Comparison of ENCODE assay signal across 34 cellular contexts in the genomic region with DNA sequence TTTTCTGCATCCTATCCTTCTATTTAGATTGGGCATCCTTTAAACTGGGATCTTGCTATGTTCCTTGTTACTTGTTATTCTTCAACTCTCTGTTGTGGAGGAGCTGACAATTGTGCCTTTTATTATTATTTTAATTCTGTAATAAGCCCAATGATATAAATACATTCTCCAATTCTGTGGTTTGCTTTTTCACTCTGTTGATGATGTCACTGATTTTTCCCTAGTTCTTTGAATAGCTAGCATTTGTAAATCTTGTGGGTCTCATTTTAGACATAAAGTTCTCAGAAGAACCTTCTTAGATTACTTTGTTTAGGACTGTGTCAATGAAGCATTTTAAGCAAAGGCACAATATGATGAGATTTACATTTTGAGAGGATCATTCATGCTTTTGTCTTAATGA.
"Had no signal": no experiment of that assay in that cellular context is flagged by ENCODE, and none has a peak within 500 bp of the region (broad histone marks: within the 10 kb centered on the region; RNA-seq: fewer than 3 reads in every experiment).

No MANE protein-coding gene starts in this region.

- H3K36me3 ChIP-seq: adrenal gland, ascending aorta, brain microvascular endothelial cell, breast epithelium, cardiac muscle cell had no signal

- H3K27me3 ChIP-seq: adrenal gland, ascending aorta, body of pancreas, brain microvascular endothelial cell, breast epithelium, cardiac muscle cell had no signal

- H3K4me3 ChIP-seq: adrenal gland, ascending aorta, body of pancreas, breast epithelium, cardiac muscle cell had no signal

- ATAC-seq: activated naive CD4-positive, alpha-beta T cell treated with anti-CD3 and anti-CD28 coated beads, Interleukin-2, amount 50 U/mL, for 72 hours; activated naive CD8-positive, alpha-beta T cell treated with anti-CD3 and anti-CD28 coated beads, Interleukin-2, amount 50 U/mL, for 24 hours; activated T-cell treated with anti-CD3 and anti-CD28 coated beads, Interleukin-2, amount 50 U/mL, for 4 hours; activated T-cell treated with anti-CD3 and anti-CD28 coated beads, Interleukin-2, amount 50 U/mL, for 72 hours; activated T-helper 17 cell treated with anti-CD3 and anti-CD28 coated beads, Interleukin-2, amount 50 U/mL, for 72 hours; body of pancreas had no signal

- H3K9me3 ChIP-seq: adrenal gland, ascending aorta, body of pancreas, breast epithelium had no signal

- H3K4me1 ChIP-seq: adrenal gland, ascending aorta, body of pancreas, breast epithelium had no signal

- DNase-seq: activated effector memory CD4-positive, alpha-beta T cell treated with anti-CD3 and anti-CD28 coated beads, Interleukin-2, amount 50 U/mL, for 16 hours; activated effector memory CD4-positive, alpha-beta T cell treated with Interleukin-2 at 50 U/mL for 16 hours; activated gamma-delta T cell; activated gamma-delta T cell treated with Interleukin-2 at 50 U/mL for 16 hours; activated naive CD4-positive, alpha-beta T cell; activated naive CD4-positive, alpha-beta T cell treated with anti-CD3 and anti-CD28 coated beads for 36 hours; activated naive CD4-positive, alpha-beta T cell treated with anti-CD3 and anti-CD28 coated beads, Interleukin-2, amount 10 ng/mL, durations not matched to agents 7 days and 5 days; activated naive CD4-positive, alpha-beta T cell treated with anti-CD3 and anti-CD28 coated beads, Interleukin-2, amount 50 U/mL, for 16 hours; activated naive CD4-positive, alpha-beta T cell treated with Interleukin-2 at 50 U/mL for 16 hours; activated naive CD8-positive, alpha-beta T cell treated with anti-CD3 and anti-CD28 coated beads for 36 hours; activated naive CD8-positive, alpha-beta T cell treated with anti-CD3 and anti-CD28 coated beads, Interleukin-2, amount 10 ng/mL, durations not matched to agents 7 days and 5 days; activated naive CD8-positive, alpha-beta T cell treated with anti-CD3 and anti-CD28 coated beads, Interleukin-2, amount 50 U/mL, for 24 hours; activated T-cell treated with anti-CD3 and anti-CD28 coated beads, Interleukin-2, amount 50 U/mL, for 1 hour; activated T-cell treated with anti-CD3 and anti-CD28 coated beads, Interleukin-2, amount 50 U/mL, for 24 hours; activated T-cell treated with anti-CD3 and anti-CD28 coated beads, Interleukin-2, amount 50 U/mL, for 4 hours; activated T-cell treated with anti-CD3 and anti-CD28 coated beads, Interleukin-2, amount 50 U/mL, for 48 hours; activated T-cell treated with anti-CD3 and anti-CD28 coated beads, Interleukin-2, amount 50 U/mL, for 72 hours; adrenal gland; amniotic stem cell; amygdala; anterior cingulate cortex; aorta; body of pancreas; brain microvascular endothelial cell; caudate nucleus; central memory CD4-positive, alpha-beta T cell; cerebellar nuclear complex had no signal

- H3K27ac ChIP-seq: adrenal gland, ascending aorta, body of pancreas, brain microvascular endothelial cell, breast epithelium, cardiac muscle cell had no signal

- FAIRE-seq: astrocyte, bronchial epithelial cell had no signal
